1 cellular context compared by ENCODE assay signal in the genomic region with DNA sequence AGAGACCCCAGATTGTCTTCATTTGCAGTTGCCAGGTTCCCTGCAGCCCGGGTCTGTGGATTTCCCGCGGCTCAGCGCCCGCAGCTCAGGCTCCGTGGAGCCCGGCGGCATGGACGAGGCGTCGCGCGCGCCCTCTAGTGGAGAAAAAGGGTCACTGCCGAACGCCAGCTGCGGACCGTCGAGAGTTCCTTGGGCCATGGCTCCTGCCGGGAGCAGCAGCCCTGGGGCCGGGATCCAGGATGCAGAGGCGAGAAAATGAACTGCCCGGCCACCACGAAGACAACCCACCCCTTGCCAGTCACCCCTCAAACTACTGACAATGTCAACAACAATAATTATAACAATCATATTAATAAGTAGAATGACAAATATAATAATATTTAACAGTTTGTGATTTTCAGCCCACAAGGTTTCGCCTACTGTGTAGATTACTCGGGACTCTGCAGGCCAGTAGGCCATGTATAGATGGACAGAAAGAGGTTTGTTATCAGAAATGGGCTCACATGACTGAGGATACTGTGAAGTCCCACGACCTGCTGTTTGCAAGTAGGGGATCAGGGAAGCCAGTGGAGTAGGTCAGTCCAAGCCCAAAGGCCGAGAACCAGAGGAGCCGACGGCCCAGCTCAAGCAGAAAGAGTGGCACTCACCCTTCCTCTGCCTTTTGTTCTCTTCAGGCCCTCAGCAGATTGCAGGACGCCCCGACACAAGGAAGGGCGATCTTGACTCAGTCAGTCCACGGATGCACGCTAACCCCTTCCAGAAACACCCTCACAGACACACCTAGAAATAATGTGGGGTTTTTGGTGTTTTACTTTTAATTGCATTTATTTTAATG.
TF ChIP-seq lines count a peak whose summit lies in the region.

No MANE protein-coding gene starts in this region.

TF ChIP-seq in A549, 52 proteins besides CTCF, POLR2A, EP300 and RAD21 (continued from another document):
- TF ChIP-seq CHD4 (IDR thresholded peaks at IDR 0.05; ENCODE audit: borderline replicate concordance) (no peak), KDM5A (IDR thresholded peaks at IDR 0.05) (no peak), TP53 (CRISPR knock-in tag; IDR thresholded peaks at IDR 0.05) (no peak), NR3C1 (IDR thresholded peaks at IDR 0.05) (no peak), FOSL2 (IDR thresholded peaks at IDR 0.05) (no peak), FOSL2 (CRISPR knock-in tag; IDR thresholded peaks at IDR 0.05) (no peak)
- TF ChIP-seq, protein P1, sequence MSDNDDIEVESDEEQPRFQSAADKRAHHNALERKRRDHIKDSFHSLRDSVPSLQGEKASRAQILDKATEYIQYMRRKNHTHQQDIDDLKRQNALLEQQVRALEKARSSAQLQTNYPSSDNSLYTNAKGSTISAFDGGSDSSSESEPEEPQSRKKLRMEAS (IDR thresholded peaks at IDR 0.05), result peak; percentile 70
